Comparison of ENCODE assay signal across 23 cellular contexts in the genomic region with DNA sequence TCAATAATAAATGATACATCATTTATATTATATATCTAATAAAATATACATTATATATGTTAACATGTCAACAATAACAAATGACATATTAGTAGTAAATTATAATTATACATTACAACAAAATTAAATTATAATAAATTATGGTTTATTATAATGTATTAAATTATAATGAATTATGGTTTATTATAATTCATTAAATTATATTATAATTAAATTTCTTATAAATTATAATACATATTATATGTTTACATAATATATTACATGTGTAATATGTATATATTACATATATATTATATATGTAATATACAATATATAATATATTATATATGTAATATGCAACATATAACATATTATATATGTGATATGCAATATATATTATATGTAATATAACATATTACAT. TPM values are rescaled to one million over a fixed set of nuclear protein-coding genes. Genes with fewer than 3 reads are reported as not detected.
DNase-seq lines count a peak whose midpoint lies in the region; ATAC-seq, FAIRE-seq and TF ChIP-seq lines count a peak whose summit lies in the region.
"Had no signal": no experiment of that assay in that cellular context is flagged by ENCODE, and none has a peak within 500 bp of the region (broad histone marks: within the 10 kb centered on the region; RNA-seq: fewer than 3 reads in every experiment).

No MANE protein-coding gene starts in this region.

- no peaks in the 10 kb centered on the region for H3K4me1 ChIP-seq in pancreas
- H3K4me1 ChIP-seq in esophagus squamous epithelium: no peaks in the 10 kb centered on the region
- H3K4me1 ChIP-seq: BLaER1, Caco-2 had no signal

- intact Hi-C loops in pancreas (cut with DNase I): no loop called here
- intact Hi-C loops in esophagus squamous epithelium (cut with DNase I): no loop called here

- TF ChIP-seq CTCF in pancreas (IDR thresholded peaks at IDR 0.05) (no peak), esophagus squamous epithelium (IDR thresholded peaks at IDR 0.05) (no peak)

- H3K36me3 ChIP-seq in pancreas (peaks cover 0 to 3% (median 0%) of the 10 kb centered on the region in 3 donors), esophagus squamous epithelium (no peaks in the 10 kb centered on the region)
- H3K36me3 ChIP-seq: BLaER1 had no signal

- DNase-seq in RCC 7860 (ENCODE audit: low spot score): no peak
- DNase-seq in pancreas: no peak
- DNase-seq in cerebellum (ENCODE audit: low spot score): no peak
- no peak for DNase-seq in esophagus squamous epithelium (lab: John Stamatoyannopoulos, UW)
- DNase-seq: Caco-2; CD4-positive, CD25-positive, alpha-beta regulatory T cell; CD8-positive, alpha-beta T cell; DMS153; DMS79; EL; GF-D8; H9 had no signal

- H3K9me3 ChIP-seq in pancreas (no peaks in the 10 kb centered on the region), esophagus squamous epithelium (no peaks in the 10 kb centered on the region)
- H3K9me3 ChIP-seq: BLaER1, Caco-2 had no signal

- H3K36me3 Mint-ChIP-seq in activated T-helper 17 cell treated with anti-CD3 and anti-CD28 coated beads, Interleukin-2, amount 50 U/mL, for 72 hours (ENCODE audit: low read depth): no peaks in the 10 kb centered on the region
- H3K36me3 Mint-ChIP-seq: CD4-positive, CD25-positive, alpha-beta regulatory T cell; CD8-positive, alpha-beta T cell had no signal

- no peak for TF ChIP-seq POLR2A in esophagus squamous epithelium (IDR thresholded peaks at IDR 0.05)

- no peaks in the 10 kb centered on the region for H3K27me3 Mint-ChIP-seq in activated T-helper 17 cell treated with anti-CD3 and anti-CD28 coated beads, Interleukin-2, amount 50 U/mL, for 72 hours
- H3K27me3 Mint-ChIP-seq: B cell; CD4-positive, CD25-positive, alpha-beta regulatory T cell had no signal

- H3K4me3 ChIP-seq in pancreas (no peak overlapping the region), esophagus squamous epithelium (no peak overlapping the region)
- H3K4me3 ChIP-seq: BLaER1, GM23338 had no signal

- H3K27ac ChIP-seq in pancreas (no peak overlapping the region), esophagus squamous epithelium (no peak overlapping the region)
- H3K27ac ChIP-seq: BLaER1, C4-2B had no signal

- no peak overlapping the region for H3K27ac Mint-ChIP-seq in activated T-helper 17 cell treated with anti-CD3 and anti-CD28 coated beads, Interleukin-2, amount 50 U/mL, for 72 hours
- H3K27ac Mint-ChIP-seq: B cell; CD4-positive, CD25-positive, alpha-beta regulatory T cell; CD8-positive, alpha-beta T cell; GM23338; H9 had no signal

- no peaks in the 10 kb centered on the region for H3K9me3 Mint-ChIP-seq in activated T-helper 17 cell treated with anti-CD3 and anti-CD28 coated beads, Interleukin-2, amount 50 U/mL, for 72 hours
- H3K9me3 Mint-ChIP-seq: CD8-positive, alpha-beta T cell had no signal

- H3K4me3 Mint-ChIP-seq in activated T-helper 17 cell treated with anti-CD3 and anti-CD28 coated beads, Interleukin-2, amount 50 U/mL, for 72 hours: no peak overlapping the region
- H3K4me3 Mint-ChIP-seq: B cell; CD4-positive, CD25-positive, alpha-beta regulatory T cell; CD8-positive, alpha-beta T cell; GM23338; H9 had no signal

- H3K27me3 ChIP-seq in pancreas: no peaks in the 10 kb centered on the region
- no peaks in the 10 kb centered on the region for H3K27me3 ChIP-seq in esophagus squamous epithelium
- H3K27me3 ChIP-seq: BLaER1 had no signal

- ATAC-seq in pancreas: no peak
- ATAC-seq in activated T-helper 17 cell treated with anti-CD3 and anti-CD28 coated beads, Interleukin-2, amount 50 U/mL, for 72 hours (replicated peaks): no peak
- ATAC-seq: CD8-positive, alpha-beta T cell; GM23338; HCT116 had no signal

- FAIRE-seq in RCC 7860 (lab: Jason Lieb, UNC) (peak; percentile 94), colon (lab: Jason Lieb, UNC) (peak; percentile 98), pancreas (lab: Jason Lieb, UNC) (peak; percentile 99)
- FAIRE-seq: GM12891, GM18507 had no signal

- H3K4me1 Mint-ChIP-seq in activated T-helper 17 cell treated with anti-CD3 and anti-CD28 coated beads, Interleukin-2, amount 50 U/mL, for 72 hours: no peaks in the 10 kb centered on the region
- H3K4me1 Mint-ChIP-seq: B cell, GM23338, H9 had no signal

RNA-seq across cellular contexts. Expression of a gene that starts 20.5 kb away (rescaled TPM):
- 1,000 to 10,000 TPM in 2 of 6 donors, 100 to 1,000 TPM in 3, 10 to 100 TPM in 1; 67.7 to 3,753 (median 558) TPM for total RNA-seq in pancreas
- polyA plus RNA-seq in pancreas: 1,000 to 10,000 TPM in 1 of 2 donors, 100 to 1,000 TPM in 1; 447 to 1,383 TPM
- total RNA-seq in cerebellum: 20.8 TPM
- total RNA-seq in activated T-helper 17 cell treated with anti-CD3 and anti-CD28 coated beads, Interleukin-2, amount 50 U/mL, for 72 hours: 1 to 10 TPM in 1 of 2 donors, under 1 TPM in 1; 0.99 to 4.3 TPM
- 100 to 1,000 TPM in 2 of 4 donors, 10 to 100 TPM in 2; 12.0 to 501 (median 189) TPM for total RNA-seq in esophagus squamous epithelium
- total RNA-seq: CD4-positive, CD25-positive, alpha-beta regulatory T cell; CD8-positive, alpha-beta T cell had no signal
- polyA plus RNA-seq: CD4-positive, CD25-positive, alpha-beta regulatory T cell had no signal

RNA-seq across cellular contexts. Expression of a gene that starts 30.0 kb away (rescaled TPM):
- total RNA-seq in pancreas: 1 to 10 TPM in 2 of 6 donors, under 1 TPM in 3, not detected in 1; 0.67 to 5.9 (median 0.98) TPM
- polyA plus RNA-seq in pancreas: 1 to 10 TPM; 1.9 to 5.6 TPM
- total RNA-seq in cerebellum: not detected
- total RNA-seq in activated T-helper 17 cell treated with anti-CD3 and anti-CD28 coated beads, Interleukin-2, amount 50 U/mL, for 72 hours: 10 to 100 TPM; 13.5 to 48.5 TPM
- total RNA-seq in esophagus squamous epithelium: 1 to 10 TPM in 2 of 4 donors, under 1 TPM in 2; 0.09 to 1.3 (median 0.86) TPM
- total RNA-seq: A172, Caco-2, GM23338, H9 had no signal
- polyA plus RNA-seq: AG04450, GM23338 had no signal

RNA-seq across cellular contexts. Expression of a gene that starts 37.4 kb away (rescaled TPM):
- 10 to 100 TPM; 46.1 to 62.6 (median 52.0) TPM for total RNA-seq in pancreas
- polyA plus RNA-seq in pancreas: 100 to 1,000 TPM; 108 to 154 TPM
- 13.0 TPM for total RNA-seq in cerebellum
- total RNA-seq in activated T-helper 17 cell treated with anti-CD3 and anti-CD28 coated beads, Interleukin-2, amount 50 U/mL, for 72 hours: 10 to 100 TPM; 49.8 to 64.7 TPM
- 10 to 100 TPM; 45.7 to 72.8 (median 52.0) TPM for total RNA-seq in esophagus squamous epithelium

RNA-seq across cellular contexts. Expression of a gene that starts 39.5 kb away (rescaled TPM):
- total RNA-seq in pancreas (10 to 100 TPM; 16.4 to 36.8 (median 21.9) TPM), cerebellum (3.6 TPM), esophagus squamous epithelium (100 to 1,000 TPM in 3 of 4 donors, 10 to 100 TPM in 1; 67.6 to 160 (median 117) TPM)
- polyA plus RNA-seq in pancreas: 100 to 1,000 TPM in 1 of 2 donors, 10 to 100 TPM in 1; 92.1 to 102 TPM
- total RNA-seq in activated T-helper 17 cell treated with anti-CD3 and anti-CD28 coated beads, Interleukin-2, amount 50 U/mL, for 72 hours: 10 to 100 TPM; 38.0 to 99.4 TPM
